ENCODE assay signal across 8 cellular contexts in genomic region chr3:11720220-11721113, GRCh38.
DNase-seq lines count a peak whose midpoint lies in the region; ATAC-seq and TF ChIP-seq lines count a peak whose summit lies in the region.

No MANE protein-coding gene starts in this region.

- H3K36me3 Mint-ChIP-seq in naive thymus-derived CD8-positive, alpha-beta T cell = no peaks in the 10 kb centered on the region

- no peaks in the 10 kb centered on the region for H3K9me3 ChIP-seq in Panc1 (ENCODE audit: control insufficient read depth, insufficient read depth, low read depth, low read length)

- H3K27me3 Mint-ChIP-seq in naive thymus-derived CD8-positive, alpha-beta T cell = peaks cover 8 to 20% (median 8%) of the 10 kb centered on the region in 5 donors

- intact Hi-C loops in Panc1 (cut with micrococcal nuclease; ENCODE audit: unreplicated experiment) = no loop called here

- TF ChIP-seq CTCF in Panc1 (IDR thresholded peaks at IDR 0.05) (no peak; the same call in 1 of the 2 replicates), fibroblast of pulmonary artery (IDR thresholded peaks at IDR 0.05; ENCODE audit: low read length, missing control alignments) (no peak)

- H3K36me3 ChIP-seq in Panc1 (ENCODE audit: control insufficient read depth, insufficient read depth, low read length) = no peaks in the 10 kb centered on the region

- H3K27me3 ChIP-seq in Panc1 (ENCODE audit: control insufficient read depth, insufficient read depth, low read length) = peaks cover 2% of the 10 kb centered on the region; the same call in 1 of the 2 replicates

- peak; percentile 35 for ATAC-seq in GM18511 (IDR thresholded peaks at IDR 0.05; ENCODE audit: unreplicated experiment)
- peak; percentile 73 for ATAC-seq in Panc1
- peak; percentile 53 to 63 for ATAC-seq in naive thymus-derived CD8-positive, alpha-beta T cell

- H3K9me3 Mint-ChIP-seq in naive thymus-derived CD8-positive, alpha-beta T cell = no peaks in the 10 kb centered on the region

- DNase-seq in ACHN = peak; percentile 79
- DNase-seq in HK-2 (ENCODE audit: unreplicated experiment) = peak; percentile 61
- DNase-seq in Panc1 (ENCODE audit: low read depth, low spot score) = no peak
- DNase-seq in activated effector memory CD4-positive, alpha-beta T cell treated with Interleukin-2 at 50 U/mL for 16 hours = peak; percentile 44
- peak; percentile 71 for DNase-seq in fibroblast of pulmonary artery (ENCODE audit: low read depth)
- peak; percentile 24 to 67 (median 42) for DNase-seq in naive thymus-derived CD8-positive, alpha-beta T cell
- peak; percentile 55 for DNase-seq in stromal cell of bone marrow (ENCODE audit: low read depth)

- CTCF ChIA-PET in Panc1 (lab: Charles Lee) = no interaction called here

- BruUV-seq in Panc1 (replicated peaks; lab: Mats Ljungman, UMichigan) = no TSS peak

- POLR2A ChIA-PET in Panc1 (lab: Charles Lee) = no interaction called here
- POLR2A ChIA-PET in naive thymus-derived CD8-positive, alpha-beta T cell (lab: Charles Lee) = no interaction called here

- H3K4me3 ChIP-seq in Panc1 (ENCODE audit: low read depth in 2 of 2, low read length in 2 of 2) = peak overlapping the region; percentile 73 to 84
- H3K4me3 ChIP-seq in fibroblast of pulmonary artery (replicated peaks; ENCODE audit: low read depth, low read length) = peak overlapping the region; percentile 78

- peak overlapping the region; percentile 2 to 95 (median 69) for H3K27ac Mint-ChIP-seq in naive thymus-derived CD8-positive, alpha-beta T cell

- in situ Hi-C loops in ACHN (cut with HindIII; ENCODE audit: low pct_ligation_motif_present, low pct_unique_long_range_greater_than_20kb, low sequenced_read_pairs) (no loop called here), Panc1 (cut with HindIII; ENCODE audit: low pct_unique_long_range_greater_than_20kb, low sequenced_read_pairs) (no loop called here)

- H3K27ac ChIP-seq in Panc1 (ENCODE audit: low read length) = peak overlapping the region; percentile 89

- H3K4me1 ChIP-seq in Panc1 (ENCODE audit: control insufficient read depth, insufficient read depth, low read length) = peaks cover 18% of the 10 kb centered on the region

- peak overlapping the region; percentile 84 to 98 (median 93) for H3K4me3 Mint-ChIP-seq in naive thymus-derived CD8-positive, alpha-beta T cell

- peaks cover 13 to 22% (median 21%) of the 10 kb centered on the region in 4 donors for H3K4me1 Mint-ChIP-seq in naive thymus-derived CD8-positive, alpha-beta T cell
